13 cellular contexts compared by ENCODE assay signal in the genomic region with DNA sequence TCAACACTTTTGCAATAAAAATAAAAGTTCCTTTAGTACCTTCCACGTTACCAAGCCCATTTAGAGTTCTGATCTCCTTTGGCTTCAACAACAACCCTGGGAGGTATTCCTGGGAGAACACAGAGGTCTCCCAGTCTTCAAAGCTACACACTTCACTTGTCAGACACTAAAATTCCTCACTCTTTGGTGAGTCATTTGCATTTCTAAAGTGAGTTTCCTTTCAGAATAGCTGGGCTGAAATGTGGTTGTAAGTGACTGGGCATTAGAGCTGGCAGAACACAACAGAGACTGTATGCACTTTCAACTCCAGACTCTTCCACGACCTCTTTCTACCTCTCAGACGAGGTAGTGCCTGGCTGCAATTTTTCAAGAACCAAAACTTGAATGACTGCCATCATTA. TPM values are rescaled to one million over a fixed set of nuclear protein-coding genes. Genes with fewer than 3 reads are reported as not detected.
DNase-seq lines count a peak whose midpoint lies in the region; ATAC-seq, FAIRE-seq and TF ChIP-seq lines count a peak whose summit lies in the region.
"Had no signal": no experiment of that assay in that cellular context is flagged by ENCODE, and none has a peak within 500 bp of the region (broad histone marks: within the 10 kb centered on the region; RNA-seq: fewer than 3 reads in every experiment).

No MANE protein-coding gene starts in this region.

- TF ChIP-seq CTCF in Caco-2 (IDR thresholded peaks at IDR 0.05; ENCODE audit: insufficient read depth in 1 of 2, low read depth in 1 of 2, low read length in 1 of 2, severe bottlenecking in 1 of 2, unreplicated experiment in 1 of 2), result no peak
- TF ChIP-seq CTCF in endothelial cell (IDR thresholded peaks at IDR 0.05; ENCODE audit: unreplicated experiment), result no peak

- H3K9me3 ChIP-seq in Caco-2 (no peaks in the 10 kb centered on the region), NT2/D1 (ENCODE audit: insufficient read depth, low read length) (peaks cover 7% of the 10 kb centered on the region; the same call in 1 of the 2 replicates)

- CTCF ChIA-PET in Caco-2 (lab: Charles Lee), result interaction anchor here (0.6 to 1.2 kb wide), 2 partner anchors 11 to 968 kb away, joined by 3 read pairs; a partner anchor contains a TSS

- BruUV-seq in Caco-2 (replicated peaks; lab: Mats Ljungman, UMichigan), result no TSS peak

- no peak overlapping the region for H3K4me3 ChIP-seq in Caco-2 (ENCODE audit: low read depth, low read length)
- H3K4me3 ChIP-seq in NT2/D1 (ENCODE audit: insufficient read length, low read depth), result no peak overlapping the region

- POLR2A ChIA-PET in Caco-2 (lab: Charles Lee), result interaction anchor here (3.6 kb wide), 1 partner anchor 12 kb away, joined by 35 read pairs; a partner anchor contains a TSS

- intact Hi-C loops in Caco-2 (cut with micrococcal nuclease; ENCODE audit: unreplicated experiment), result loop anchor here (2.0 kb wide), 1 partner anchor 16 kb away; no protein-coding TSS in a partner anchor

- H3K9me3 Mint-ChIP-seq in Caco-2 (ENCODE audit: unreplicated experiment), result no peaks in the 10 kb centered on the region
- H3K9me3 Mint-ChIP-seq in endothelial cell (ENCODE audit: unreplicated experiment), result no peaks in the 10 kb centered on the region
- H3K9me3 Mint-ChIP-seq: CD4-positive, CD25-positive, alpha-beta regulatory T cell had no signal

- no peak overlapping the region for H3K9ac ChIP-seq in NT2/D1 (ENCODE audit: insufficient read length, low read depth)

- H3K4me1 Mint-ChIP-seq in Caco-2 (ENCODE audit: low read depth, unreplicated experiment) (peaks cover 14% of the 10 kb centered on the region), endothelial cell (ENCODE audit: unreplicated experiment) (peaks cover 39% of the 10 kb centered on the region)
- H3K4me1 Mint-ChIP-seq: CD4-positive, CD25-positive, alpha-beta regulatory T cell had no signal

- DNase-seq in Caco-2 (no peak), NT2/D1 (ENCODE audit: low read depth, low spot score) (peak; percentile 77), endothelial cell (ENCODE audit: low spot score) (no peak), medulla oblongata (ENCODE audit: extremely low spot score) (peak; percentile 33), GM19239 (ENCODE audit: insufficient read length, low spot score) (no peak)
- DNase-seq in activated CD8-positive, alpha-beta memory T cell treated with anti-CD3 and anti-CD28 coated beads, Interleukin-2, amount 50 U/mL, for 48 hours, result no peak
- DNase-seq in activated CD4-positive, alpha-beta T cell treated with anti-CD3 and anti-CD28 coated beads for 4 hours, result no peak
- DNase-seq: activated CD8-positive, alpha-beta memory T cell treated with anti-CD3 and anti-CD28 coated beads, Interleukin-2, amount 50 U/mL, for 4 hours; CD4-positive, CD25-positive, alpha-beta regulatory T cell; NCI-H2107 had no signal

- no peak overlapping the region for H3K4me3 Mint-ChIP-seq in Caco-2 (ENCODE audit: unreplicated experiment)
- no peak overlapping the region for H3K4me3 Mint-ChIP-seq in endothelial cell (ENCODE audit: unreplicated experiment)
- H3K4me3 Mint-ChIP-seq: CD4-positive, CD25-positive, alpha-beta regulatory T cell had no signal

- H3K27me3 ChIP-seq in Caco-2 (replicated peaks; ENCODE audit: control insufficient read depth, insufficient read depth, low read length) (no peaks in the 10 kb centered on the region), NT2/D1 (ENCODE audit: insufficient read depth, insufficient read length) (no peaks in the 10 kb centered on the region)

- no peak for FAIRE-seq in GM19239 (lab: Jason Lieb, UNC)
- FAIRE-seq: colon, GM18507 had no signal

- peak overlapping the region; percentile 35 for H3K27ac Mint-ChIP-seq in Caco-2 (ENCODE audit: unreplicated experiment)
- peak overlapping the region; percentile 65 for H3K27ac Mint-ChIP-seq in endothelial cell (ENCODE audit: unreplicated experiment)
- H3K27ac Mint-ChIP-seq: CD4-positive, CD25-positive, alpha-beta regulatory T cell had no signal

- H3K4me1 ChIP-seq in Caco-2, result peaks cover 45% of the 10 kb centered on the region
- H3K4me1 ChIP-seq in NT2/D1 (ENCODE audit: insufficient read depth, insufficient read length), result peaks cover 4% of the 10 kb centered on the region

- peaks cover 6% of the 10 kb centered on the region for H3K36me3 Mint-ChIP-seq in Caco-2 (ENCODE audit: insufficient read depth, unreplicated experiment)
- peaks cover 7% of the 10 kb centered on the region for H3K36me3 Mint-ChIP-seq in endothelial cell (ENCODE audit: low read depth, unreplicated experiment)
- H3K36me3 Mint-ChIP-seq: CD4-positive, CD25-positive, alpha-beta regulatory T cell had no signal

- H3K27me3 Mint-ChIP-seq in Caco-2 (ENCODE audit: insufficient read depth, unreplicated experiment) (no peaks in the 10 kb centered on the region), endothelial cell (ENCODE audit: unreplicated experiment) (peaks cover 1% of the 10 kb centered on the region)

- H3K36me3 ChIP-seq in Caco-2 (ENCODE audit: control insufficient read depth, insufficient read depth, low read length) (no peaks in the 10 kb centered on the region), NT2/D1 (ENCODE audit: insufficient read depth, insufficient read length, low read length) (no peaks in the 10 kb centered on the region)

- ATAC-seq in GM21717 (IDR thresholded peaks at IDR 0.05; ENCODE audit: unreplicated experiment), result no peak

RNA-seq across cellular contexts. Expression of a gene that starts 11.5 kb away (rescaled TPM):
- total RNA-seq in Caco-2 (2022) (50.0 and 51.8 TPM in 2 replicates), endothelial cell (ENCODE audit: unreplicated experiment) (141 TPM)

RNA-seq across cellular contexts. Expression of a gene that starts 42.5 kb away (rescaled TPM):
- 0.66 TPM in 1 of 2 replicates, not detected in the other for total RNA-seq in Caco-2 (2022)
- total RNA-seq in endothelial cell (ENCODE audit: unreplicated experiment), result 0.38 TPM

Comparison
In these comparisons a context has a peak if more than half of its experiments do, and no peak if none do; other contexts are left out.
1. DNase-seq: peak in NT2/D1 (single experiment) and medulla oblongata (single experiment); none in Caco-2 (0 of 2), endothelial cell (single experiment), activated CD8-positive, alpha-beta memory T cell treated with anti-CD3 and anti-CD28 coated beads, Interleukin-2, amount 50 U/mL, for 48 hours (single experiment), GM19239 (single experiment) and activated CD4-positive, alpha-beta T cell treated with anti-CD3 and anti-CD28 coated beads for 4 hours (0 of 2).